In the genomic region with DNA sequence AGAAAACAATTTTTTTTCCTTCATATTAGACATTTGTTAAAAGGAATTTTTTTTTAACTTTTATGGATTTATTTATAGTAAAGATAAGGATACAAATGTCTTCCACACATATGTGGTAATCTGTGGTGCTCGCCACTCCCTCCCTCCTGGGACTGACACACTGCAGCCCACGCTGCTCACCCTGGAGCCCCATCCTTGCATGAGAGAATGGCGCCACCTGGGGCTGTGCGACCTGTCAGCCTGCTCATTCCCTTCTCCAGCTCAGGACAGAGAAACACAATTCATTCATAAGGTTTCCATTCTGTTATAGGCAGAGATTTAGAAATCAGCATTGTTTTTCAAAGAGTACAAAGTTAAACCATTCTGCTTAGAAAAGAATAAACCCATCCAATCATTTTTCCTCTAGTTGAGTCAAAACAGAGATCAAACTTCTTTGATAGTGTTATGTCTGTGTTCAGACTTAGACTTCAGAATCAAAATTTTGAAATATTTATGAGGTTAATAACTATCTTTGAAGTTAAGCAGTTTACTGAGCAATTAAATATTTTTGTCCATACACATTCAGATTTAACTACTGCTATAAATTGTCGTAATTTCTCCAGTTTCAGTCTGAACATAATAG, we compare ENCODE assay signal across 8 cellular contexts. TPM values are rescaled to one million over a fixed set of nuclear protein-coding genes. Genes with fewer than 3 reads are reported as not detected.
DNase-seq lines count a peak whose midpoint lies in the region; ATAC-seq and TF ChIP-seq lines count a peak whose summit lies in the region.

No MANE protein-coding gene starts in this region.

- H2AFZ ChIP-seq in PC-3 (ENCODE audit: low read length) = no peak overlapping the region

- no peaks in the 10 kb centered on the region for H3K79me2 ChIP-seq in PC-3 (ENCODE audit: low read length)

- intact Hi-C loops in PC-3 (cut with micrococcal nuclease) = loop anchor here (1.0 to 2.0 kb wide), 2 partner anchors 49 to 161 kb away; no protein-coding TSS in a partner anchor
- intact Hi-C loops in lower lobe of right lung (cut with DNase I) = loop anchor here (10.0 kb wide), 1 partner anchor 159 kb away; no protein-coding TSS in a partner anchor
- intact Hi-C loops in tibial artery (cut with DNase I; ENCODE audit: low total_unique reads) = no loop called here

- H3K36me3 ChIP-seq in PC-3 (ENCODE audit: low read depth, low read length) (peaks cover 27% of the 10 kb centered on the region), lower lobe of right lung (peaks cover 52% of the 10 kb centered on the region), tibial artery (peaks cover 10 to 41% (median 20%) of the 10 kb centered on the region in 3 donors)

- DNase-seq in AG09309 (ENCODE audit: low read depth) = peak; percentile 24
- peak; percentile 57 for DNase-seq in GM20000 (ENCODE audit: low spot score)
- DNase-seq in PC-3 = peak; percentile 52
- DNase-seq in caudate nucleus (lab: John Stamatoyannopoulos, UW) = peak in 40 of 61 donors; percentile 1 to 64 (median 22)
- no peak for DNase-seq in lower lobe of right lung
- DNase-seq in tibial artery = peak in 1 of 2 donors; percentile 33
- DNase-seq in activated CD4-positive, CD25-positive, alpha-beta regulatory T cell (lab: John Stamatoyannopoulos, UW) = no peak

- 0 out of 2 replicates have a peak, but pooled peaks cover 3% of the 10 kb centered on the region for H4K20me1 ChIP-seq in PC-3 (ENCODE audit: low read length)

- H3K27ac ChIP-seq in PC-3 (ENCODE audit: low read length) (no peak overlapping the region), caudate nucleus (ENCODE audit: low read depth, low read length) (no peak overlapping the region), lower lobe of right lung (no peak overlapping the region), tibial artery (peak overlapping the region; percentile 44 to 48)

- no peaks in the 10 kb centered on the region for H3F3A ChIP-seq in PC-3 (ENCODE audit: low read length, unreplicated experiment)

- POLR2A ChIA-PET in PC-3 (lab: Charles Lee; ENCODE audit: unreplicated experiment) = no interaction called here

- CTCF ChIA-PET in PC-3 (lab: Charles Lee) = interaction anchor here (0.6 to 2.1 kb wide), 2 partner anchors 133 to 161 kb away, joined by 3 to 6 read pairs; no protein-coding TSS in a partner anchor

- H3K27me3 ChIP-seq in PC-3 (ENCODE audit: low read length) (no peaks in the 10 kb centered on the region), lower lobe of right lung (ENCODE audit: low read depth) (no peaks in the 10 kb centered on the region), tibial artery (no peaks in the 10 kb centered on the region)

- H3K4me3 ChIP-seq in AG09309 (ENCODE audit: control insufficient read depth, low read depth, low read length) (no peak overlapping the region), PC-3 (ENCODE audit: low read length) (no peak overlapping the region), lower lobe of right lung (no peak overlapping the region), tibial artery (no peak overlapping the region)

- TF ChIP-seq CTCF in AG09309 (IDR thresholded peaks at IDR 0.05; ENCODE audit: control insufficient read depth, insufficient read depth, low read depth, low read length, missing control alignments) = peak; percentile 54
- TF ChIP-seq CTCF in GM20000 (IDR thresholded peaks at IDR 0.05; ENCODE audit: extremely low read depth, missing control alignments) = peak; percentile 46
- TF ChIP-seq CTCF in PC-3 (conservative IDR thresholded peaks at IDR 0.05; ENCODE audit: low read depth, low read length) = peak; percentile 70
- TF ChIP-seq CTCF in lower lobe of right lung (IDR thresholded peaks at IDR 0.05) = peak; percentile 20
- no peak for TF ChIP-seq CTCF in tibial artery (IDR thresholded peaks at IDR 0.05)

- BruUV-seq in PC-3 (replicated peaks; lab: Mats Ljungman, UMichigan) = no TSS peak

- H3K4me1 ChIP-seq in PC-3 (ENCODE audit: insufficient read depth, low read length) (peaks cover 7% of the 10 kb centered on the region; the same call in 1 of the 2 replicates), lower lobe of right lung (peaks cover 12% of the 10 kb centered on the region), tibial artery (peaks cover 0 to 21% (median 5%) of the 10 kb centered on the region in 4 donors)

- H3K4me2 ChIP-seq in PC-3 (ENCODE audit: low read length) = no peak overlapping the region

- ATAC-seq in PC-3 (peak; percentile 72), lower lobe of right lung (peak in 1 of 2 donors; percentile 63), GM21619 (IDR thresholded peaks at IDR 0.05; ENCODE audit: unreplicated experiment) (no peak)

- no peaks in the 10 kb centered on the region for H3K9me2 ChIP-seq in PC-3 (replicated peaks; ENCODE audit: low read length)

- H3K9ac ChIP-seq in PC-3 (ENCODE audit: low read length) = no peak overlapping the region

- H3K9me3 ChIP-seq in PC-3 (ENCODE audit: low read length) (no peaks in the 10 kb centered on the region), lower lobe of right lung (no peaks in the 10 kb centered on the region), tibial artery (no peaks in the 10 kb centered on the region)

RNA-seq across cellular contexts. Expression of gene DYNLRB1, which starts 42.8 kb away (rescaled TPM):
- total RNA-seq in PC-3 (2014; rRNA removed) = 153 and 177 TPM in 2 replicates
- 161 TPM for total RNA-seq in lower lobe of right lung

Comparison
In these comparisons a context has a peak if more than half of its experiments do, and no peak if none do; other contexts are left out.
1. DNase-seq: peak in AG09309 (single experiment), GM20000 (single experiment), PC-3 (single experiment) and caudate nucleus (40 of 61); none in lower lobe of right lung (single experiment) and activated CD4-positive, CD25-positive, alpha-beta regulatory T cell (0 of 4).
2. CTCF ChIP-seq: peak in AG09309 (single experiment), GM20000 (single experiment), PC-3 (single experiment) and lower lobe of right lung (single experiment); none in tibial artery (0 of 2).
3. H3K27ac ChIP-seq: peak in tibial artery (2 of 2); none in PC-3 (single experiment), caudate nucleus (single experiment) and lower lobe of right lung (single experiment).